ENCODE assay signal across 2 cellular contexts in the genomic region with DNA sequence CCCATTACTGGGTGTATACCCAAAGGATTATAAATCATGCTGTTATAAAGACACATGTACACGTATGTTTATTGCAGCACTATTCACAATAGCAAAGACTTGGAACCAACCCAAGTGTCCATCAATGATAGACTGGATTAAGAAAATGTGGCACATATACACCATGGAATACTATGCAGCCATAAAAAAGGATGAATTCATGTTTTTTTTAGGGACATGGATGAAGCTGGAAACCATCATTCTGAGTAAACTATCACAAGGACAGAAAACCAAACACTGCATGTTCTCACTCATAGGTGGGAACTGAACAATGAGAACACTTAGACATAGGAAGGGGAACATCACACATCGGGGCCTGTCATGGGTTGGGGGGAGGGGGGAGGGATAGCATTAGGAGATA.
A peak's percentile ranks its signal among the peaks of the same experiment; 100 is the strongest.
DNase-seq lines count a peak whose midpoint lies in the region; ATAC-seq, FAIRE-seq and TF ChIP-seq lines count a peak whose summit lies in the region.
"Not testable (repeated sequence)": the region's sequence is repeated elsewhere in the genome, so short reads cannot be mapped to it uniquely, and the experiment has no call there.

No MANE protein-coding gene starts in this region.

- TF ChIP-seq POLR2A in K562 (conservative IDR thresholded peaks at IDR 0.05), result not testable (repeated sequence)

- H3K9me1 ChIP-seq in K562 (ENCODE audit: control insufficient read depth, insufficient read depth, low read length), result not testable (repeated sequence)

- not testable (repeated sequence) for H3K4me1 ChIP-seq in HEK293 (ENCODE audit: control insufficient read depth, insufficient read depth, low read length); K562 (replicated peaks in 1 of 2; ENCODE audit: control insufficient read depth in 2 of 2, insufficient read depth in 2 of 2, low read length in 2 of 2)

- H3K9ac ChIP-seq in K562 (ENCODE audit: insufficient read depth in 1 of 2, low read depth in 2 of 2, low read length in 2 of 2), result not testable (repeated sequence)

- FAIRE-seq in K562 (lab: Jason Lieb, UNC), result not testable (repeated sequence)

- TF ChIP-seq CTCF in HEK293 (tag by site-specific recombination; IDR thresholded peaks at IDR 0.05); K562 (IDR thresholded peaks at IDR 0.05 in 2 of 3, conservative IDR thresholded peaks at IDR 0.05 in 1 of 3; ENCODE audit: insufficient read depth in 2 of 3, low read depth in 1 of 3, low read length in 3 of 3): not testable (repeated sequence)

- not testable (repeated sequence) for TF ChIP-seq RAD21 in K562 (CRISPR knock-in tag; conservative IDR thresholded peaks at IDR 0.05 in 1 of 2, IDR thresholded peaks at IDR 0.05 in 1 of 2)

- DNase-seq in K562 (ENCODE audit: extremely low read depth in 1 of 4, low spot score in 3 of 4), result not testable (repeated sequence)

- TF ChIP-seq EP300 in K562 (IDR thresholded peaks at IDR 0.05; ENCODE audit: low read length), result not testable (repeated sequence)

- H3K36me3 ChIP-seq in HEK293 (ENCODE audit: control insufficient read depth in 2 of 2, insufficient read depth in 1 of 2, low read length in 2 of 2); K562 (ENCODE audit: control insufficient read depth, insufficient read depth, low read length): not testable (repeated sequence)

- H3K4me3 ChIP-seq in HEK293 (ENCODE audit: low read depth, low read length); K562: not testable (repeated sequence)

- not testable (repeated sequence) for H2AFZ ChIP-seq in K562 (ENCODE audit: low read depth, low read length)

- not testable (repeated sequence) for ATAC-seq in K562

- not testable (repeated sequence) for H3K27ac ChIP-seq in HEK293 (ENCODE audit: extremely low read depth, low read depth, low read length); K562 (ENCODE audit: extremely low read depth, low read depth, low read length)

- intact Hi-C loops in K562 (cut with micrococcal nuclease), result not testable (repeated sequence)

- no CpG with 5 or more reads among the region's 2 CpGs for WGBS in K562 (ENCODE audit: insufficient coverage, low coverage, missing lambda C conversion rate)

- not testable (repeated sequence) for H3K27me3 ChIP-seq in K562 (ENCODE audit: control insufficient read depth in 2 of 2, insufficient read depth in 2 of 2, low read length in 2 of 2)

- not testable (repeated sequence) for H3K4me2 ChIP-seq in K562 (ENCODE audit: insufficient read depth, low read length)

- POLR2A ChIA-PET in HEK293 (lab: Yijun Ruan, JAX); K562 (lab: Yijun Ruan, JAX): not testable (repeated sequence)

- not testable (repeated sequence) for H3K9me3 ChIP-seq in HEK293 (ENCODE audit: control insufficient read depth, insufficient read depth, low read depth, low read length); K562 (replicated peaks; ENCODE audit: control insufficient read depth, insufficient read depth, low read depth, low read length)

- not testable (repeated sequence) for BruUV-seq in K562 (replicated peaks; lab: Mats Ljungman, UMichigan)

- not testable (repeated sequence) for H3K79me2 ChIP-seq in K562 (ENCODE audit: control insufficient read depth, insufficient read depth, low read length)

- CTCF ChIA-PET in HEK293 (lab: Yijun Ruan, JAX); K562 (lab: Yijun Ruan, JAX; ENCODE audit: low intra/inter-chr PET ratio): not testable (repeated sequence)

- H4K20me1 ChIP-seq in K562 (replicated peaks; ENCODE audit: control insufficient read depth, insufficient read depth, low read length), result not testable (repeated sequence)

- in situ Hi-C loops in K562 (cut with MboI), result not testable (repeated sequence)

TF ChIP-seq in HEK293, 187 proteins besides CTCF, POLR2A, EP300 and RAD21:
- TF ChIP-seq, protein P1, sequence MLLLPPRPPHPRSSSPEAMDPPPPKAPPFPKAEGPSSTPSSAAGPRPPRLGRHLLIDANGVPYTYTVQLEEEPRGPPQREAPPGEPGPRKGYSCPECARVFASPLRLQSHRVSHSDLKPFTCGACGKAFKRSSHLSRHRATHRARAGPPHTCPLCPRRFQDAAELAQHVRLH (tag by site-specific recombination; IDR thresholded peaks at IDR 0.05), result 0 out of 2 replicates have a peak, but pooled peaks have one; percentile 44
- peak; percentile 88 for TF ChIP-seq ZNF146 (tag by site-specific recombination; IDR thresholded peaks at IDR 0.05)

TF ChIP-seq in K562, 482 proteins besides CTCF, POLR2A, EP300 and RAD21:
- TF ChIP-seq ZNF146 (CRISPR knock-in tag; IDR thresholded peaks at IDR 0.05; ENCODE audit: unreplicated experiment) (peak; percentile 73), KDM1A (IDR thresholded peaks at IDR 0.05) (0 out of 4 replicates have a peak, but pooled peaks of 1 of the 2 experiments have one; percentile 30)
